32 cellular contexts compared by ENCODE assay signal in the genomic region with DNA sequence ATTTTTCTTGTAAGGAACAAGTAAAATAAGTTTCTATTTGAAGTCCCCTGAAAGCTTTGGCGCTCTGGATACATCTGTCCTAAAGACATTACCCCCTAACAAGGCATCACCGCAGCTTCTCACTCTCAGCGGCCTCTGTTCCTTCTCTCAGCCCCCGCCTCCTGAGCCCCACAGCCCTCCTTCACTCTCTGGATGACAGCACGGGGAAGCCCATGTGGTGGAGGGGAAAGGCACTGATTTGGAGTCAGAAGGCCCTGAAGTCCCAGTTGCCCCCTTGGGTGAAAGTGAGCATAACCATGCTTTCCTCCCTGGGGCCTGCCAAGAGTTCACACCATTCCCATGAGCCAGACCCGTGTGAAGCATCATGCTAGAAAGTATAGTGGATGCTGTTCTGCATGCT. TPM values are rescaled to one million over a fixed set of nuclear protein-coding genes. Genes with fewer than 3 reads are reported as not detected.
"Had no signal": no experiment of that assay in that cellular context is flagged by ENCODE, and none has a peak within 500 bp of the region (broad histone marks: within the 10 kb centered on the region; RNA-seq: fewer than 3 reads in every experiment).

No MANE protein-coding gene starts in this region.

- ATAC-seq: body of pancreas, esophagus mucosa, left lung had no signal

- H3K9me3 Mint-ChIP-seq: activated naive CD4-positive, alpha-beta T cell treated with anti-CD3 and anti-CD28 coated beads, Interleukin-2, amount 50 U/mL, for 24 hours; naive B cell; type B pancreatic cell had no signal

- H3K9me3 ChIP-seq: body of pancreas, left lung, sigmoid colon, thoracic aorta, vagina had no signal

- H3K27ac ChIP-seq: body of pancreas, hepatocyte, left lung, neural progenitor cell, sigmoid colon, thoracic aorta, vagina had no signal

- H3K36me3 ChIP-seq: left lung, neural progenitor cell, sigmoid colon, thoracic aorta, vagina had no signal

- DNase-seq: activated CD4-positive, alpha-beta T cell treated with anti-CD3 and anti-CD28 coated beads for 1 hour; activated CD4-positive, alpha-beta T cell treated with anti-CD3 and anti-CD28 coated beads, Interleukin-2, amount 50 U/mL, for 4 hours; activated gamma-delta T cell; anterior cingulate cortex; body of pancreas; dermis blood vessel endothelial cell; effector CD8-positive, alpha-beta T cell; foreskin melanocyte; glutamatergic neuron; kidney glomerular epithelial cell; left lung; naive B cell; retina; sigmoid colon; stimulated activated CD4-positive, alpha-beta T cell treated with anti-CD3 and anti-CD28 coated beads, Interleukin-15, amount 100 ng/mL, for 24 hours; stimulated activated naive CD4-positive, alpha-beta T cell; T-helper 9 cell had no signal

- H3K4me3 Mint-ChIP-seq: activated naive CD4-positive, alpha-beta T cell treated with anti-CD3 and anti-CD28 coated beads, Interleukin-2, amount 50 U/mL, for 24 hours; naive B cell; neural progenitor cell; type B pancreatic cell had no signal

- H3K27me3 ChIP-seq: body of pancreas, hepatocyte, vagina had no signal

- H3K27ac Mint-ChIP-seq: activated naive CD4-positive, alpha-beta T cell treated with anti-CD3 and anti-CD28 coated beads, Interleukin-2, amount 50 U/mL, for 24 hours; neural progenitor cell; progenitor cell of endocrine pancreas; type B pancreatic cell had no signal

- H3K4me1 ChIP-seq: body of pancreas, left lung, sigmoid colon, vagina had no signal

- H3K4me3 ChIP-seq: body of pancreas, hepatocyte, left lung, lung, neural progenitor cell, sigmoid colon, smooth muscle cell, thoracic aorta, vagina had no signal

- H3K36me3 Mint-ChIP-seq: naive B cell, neural progenitor cell, type B pancreatic cell had no signal

- H3K27me3 Mint-ChIP-seq: activated naive CD4-positive, alpha-beta T cell treated with anti-CD3 and anti-CD28 coated beads, Interleukin-2, amount 50 U/mL, for 24 hours had no signal

RNA-seq across cellular contexts. Expression of a gene that starts 4.5 kb away (rescaled TPM):
- total RNA-seq: body of pancreas, cardiac septum, dermis blood vessel endothelial cell, endothelial cell of umbilical vein, esophagus mucosa, hepatocyte, left lung, mesenteric fat pad, mucosa of gallbladder, omental fat pad, progenitor cell of endocrine pancreas, sigmoid colon, smooth muscle cell, thoracic aorta, vagina had no signal

RNA-seq across cellular contexts. Expression of a gene that starts 18.7 kb away (rescaled TPM):
- total RNA-seq: body of pancreas, dermis blood vessel endothelial cell, endothelial cell of umbilical vein, esophagus mucosa, hepatocyte, left lung, lung, mesenteric fat pad, mucosa of gallbladder, omental fat pad, progenitor cell of endocrine pancreas, sigmoid colon, smooth muscle cell, thoracic aorta, vagina had no signal

RNA-seq across cellular contexts. Expression of a gene that starts 38.3 kb away (rescaled TPM):
- total RNA-seq: body of pancreas, dermis blood vessel endothelial cell, endothelial cell of umbilical vein, esophagus mucosa, hepatocyte, left lung, lung, mesenteric fat pad, mucosa of gallbladder, omental fat pad, sigmoid colon, smooth muscle cell, thoracic aorta, vagina had no signal
